Comparison of ENCODE assay signal across 25 cellular contexts in genomic region chr1:242240061-242240460, GRCh38.
DNase-seq lines count a peak whose midpoint lies in the region; ATAC-seq and TF ChIP-seq lines count a peak whose summit lies in the region.
"Had no signal": no experiment of that assay in that cellular context is flagged by ENCODE, and none has a peak within 500 bp of the region (broad histone marks: within the 10 kb centered on the region; RNA-seq: fewer than 3 reads in every experiment).

No MANE protein-coding gene starts in this region.

- BruUV-seq in A673 (replicated peaks; lab: Mats Ljungman, UMichigan): no TSS peak

- H3K4me2 ChIP-seq in hepatocyte: no peak overlapping the region
- H3K4me2 ChIP-seq in GM23338: no peak overlapping the region

- no peaks in the 10 kb centered on the region for H3K79me2 ChIP-seq in hepatocyte
- no peaks in the 10 kb centered on the region for H3K79me2 ChIP-seq in GM23338 (replicated peaks; ENCODE audit: insufficient read depth)

- ATAC-seq in GM23338: no peak
- ATAC-seq in GM21576 (IDR thresholded peaks at IDR 0.05; ENCODE audit: unreplicated experiment): no peak
- ATAC-seq: Right ventricle myocardium inferior had no signal

- intact Hi-C loops in A673 (cut with micrococcal nuclease; ENCODE audit: unreplicated experiment): no loop called here
- intact Hi-C loops in activated T-helper 2 cell treated with anti-CD3 and anti-CD28 coated beads, Interferon-gamma antibody, Interleukin-2, Interleukin-4, amounts not matched to agents 10 μg/mL and 5 μg/mL and 100 μg/mL, durations not matched to agents 14 hours and 24 hours and 36 hours (cut with micrococcal nuclease): no loop called here

- CTCF ChIA-PET in A673 (lab: Charles Lee): interaction anchor here (0.6 kb wide), 1 partner anchor 345 kb away, joined by 3 read pairs; no protein-coding TSS in a partner anchor

- H3K9me3 Mint-ChIP-seq in activated T-helper 2 cell treated with anti-CD3 and anti-CD28 coated beads, Interferon-gamma antibody, Interleukin-2, Interleukin-4, amounts not matched to agents 10 μg/mL and 5 μg/mL and 100 μg/mL, durations not matched to agents 14 hours and 24 hours and 36 hours: no peaks in the 10 kb centered on the region
- H3K9me3 Mint-ChIP-seq in GM23338: no peaks in the 10 kb centered on the region
- H3K9me3 Mint-ChIP-seq: neural crest cell had no signal

- POLR2A ChIA-PET in A673 (lab: Charles Lee; ENCODE audit: low non-redundant PET): no interaction called here

- no peaks in the 10 kb centered on the region for H3K9me3 ChIP-seq in A673 (ENCODE audit: low read depth, low read length, poor library complexity, severe bottlenecking)
- H3K9me3 ChIP-seq in hepatocyte (ENCODE audit: low read depth): no peaks in the 10 kb centered on the region
- H3K9me3 ChIP-seq: prostate gland, transverse colon had no signal

- no peaks in the 10 kb centered on the region for H3K27me3 ChIP-seq in A673 (replicated peaks; ENCODE audit: insufficient read depth, low read depth, low read length, poor library complexity)
- H3K27me3 ChIP-seq in hepatocyte: no peaks in the 10 kb centered on the region
- no peaks in the 10 kb centered on the region for H3K27me3 ChIP-seq in GM23338 (ENCODE audit: insufficient read depth)
- H3K27me3 ChIP-seq: transverse colon had no signal

- no peaks in the 10 kb centered on the region for H3K36me3 Mint-ChIP-seq in activated T-helper 2 cell treated with anti-CD3 and anti-CD28 coated beads, Interferon-gamma antibody, Interleukin-2, Interleukin-4, amounts not matched to agents 10 μg/mL and 5 μg/mL and 100 μg/mL, durations not matched to agents 14 hours and 24 hours and 36 hours (ENCODE audit: low read depth)
- no peaks in the 10 kb centered on the region for H3K36me3 Mint-ChIP-seq in GM23338 (ENCODE audit: low read depth)
- H3K36me3 Mint-ChIP-seq: activated naive CD8-positive, alpha-beta T cell; CD4-positive, alpha-beta memory T cell had no signal

- no peaks in the 10 kb centered on the region for H3K4me1 Mint-ChIP-seq in activated T-helper 2 cell treated with anti-CD3 and anti-CD28 coated beads, Interferon-gamma antibody, Interleukin-2, Interleukin-4, amounts not matched to agents 10 μg/mL and 5 μg/mL and 100 μg/mL, durations not matched to agents 14 hours and 24 hours and 36 hours (ENCODE audit: low read depth)
- H3K4me1 Mint-ChIP-seq in GM23338: peaks cover 14% of the 10 kb centered on the region; the same call in 2 of the 3 replicates

- WGBS in hepatocyte (ENCODE audit: low lambda C conversion rate, missing lambda C conversion rate): 84% methylated on average over 3 of the region's 3 CpGs

- H3K9me2 ChIP-seq in hepatocyte (replicated peaks; ENCODE audit: insufficient read depth) (no peaks in the 10 kb centered on the region), GM23338 (ENCODE audit: insufficient read depth) (0 out of 2 replicates have a peak, but pooled peaks cover 6% of the 10 kb centered on the region)

- H3F3A ChIP-seq in GM23338 (replicated peaks; ENCODE audit: low read depth): no peaks in the 10 kb centered on the region

- H3K36me3 ChIP-seq in A673 (ENCODE audit: insufficient read depth, low read length, poor library complexity, severe bottlenecking): no peaks in the 10 kb centered on the region
- H3K36me3 ChIP-seq in hepatocyte (replicated peaks; ENCODE audit: insufficient read depth, low read depth): no peaks in the 10 kb centered on the region
- no peaks in the 10 kb centered on the region for H3K36me3 ChIP-seq in GM23338 (ENCODE audit: insufficient read depth)
- H3K36me3 ChIP-seq: prostate gland, transverse colon had no signal

- no peak overlapping the region for H3K27ac Mint-ChIP-seq in activated T-helper 2 cell treated with anti-CD3 and anti-CD28 coated beads, Interferon-gamma antibody, Interleukin-2, Interleukin-4, amounts not matched to agents 10 μg/mL and 5 μg/mL and 100 μg/mL, durations not matched to agents 14 hours and 24 hours and 36 hours
- no peak overlapping the region for H3K27ac Mint-ChIP-seq in GM23338
- H3K27ac Mint-ChIP-seq: activated naive CD8-positive, alpha-beta T cell; CD4-positive, alpha-beta memory T cell had no signal

- H3K27me3 Mint-ChIP-seq in activated T-helper 2 cell treated with anti-CD3 and anti-CD28 coated beads, Interferon-gamma antibody, Interleukin-2, Interleukin-4, amounts not matched to agents 10 μg/mL and 5 μg/mL and 100 μg/mL, durations not matched to agents 14 hours and 24 hours and 36 hours (ENCODE audit: low read depth): no peaks in the 10 kb centered on the region
- no peaks in the 10 kb centered on the region for H3K27me3 Mint-ChIP-seq in GM23338 (ENCODE audit: insufficient read depth, low read depth, poor library complexity)
- H3K27me3 Mint-ChIP-seq: activated naive CD8-positive, alpha-beta T cell; CD4-positive, alpha-beta memory T cell had no signal

- peaks cover 4% of the 10 kb centered on the region for H3K4me1 ChIP-seq in A673 (ENCODE audit: insufficient read depth, low read length, poor library complexity, severe bottlenecking)
- H3K4me1 ChIP-seq in hepatocyte (ENCODE audit: insufficient read depth): no peaks in the 10 kb centered on the region
- peaks cover 3% of the 10 kb centered on the region; the same call in 1 of the 2 replicates for H3K4me1 ChIP-seq in GM23338 (ENCODE audit: insufficient read depth)
- H3K4me1 ChIP-seq: transverse colon had no signal

- no peak overlapping the region for H2AFZ ChIP-seq in hepatocyte
- H2AFZ ChIP-seq in GM23338: no peak overlapping the region

- peak; percentile 7 for DNase-seq in A673 (ENCODE audit: low spot score)
- DNase-seq in G401 (ENCODE audit: low spot score): peak; percentile 41
- DNase-seq in NCI-H69 (lab: John Stamatoyannopoulos, UW): peak; percentile 89
- peak; percentile 86 for DNase-seq in kidney tubule cell (ENCODE audit: low spot score)
- no peak for DNase-seq in activated T-helper 2 cell treated with anti-CD3 and anti-CD28 coated beads, Interferon-gamma antibody, Interleukin-2, Interleukin-4, amounts not matched to agents 10 μg/mL and 5 μg/mL and 100 μg/mL, durations not matched to agents 14 hours and 24 hours and 36 hours (ENCODE audit: low spot score)
- no peak for DNase-seq in hepatocyte (ENCODE audit: low spot score)
- DNase-seq in GM23338 (ENCODE audit: low spot score): no peak
- DNase-seq: activated CD4-positive, alpha-beta T cell treated with anti-CD3 and anti-CD28 coated beads, Interleukin-2, amount 50 U/mL, for 48 hours; activated CD4-positive, CD25-positive, alpha-beta regulatory T cell; activated CD8-positive, alpha-beta memory T cell treated with anti-CD3 and anti-CD28 coated beads, Interleukin-2, amount 50 U/mL, for 4 hours; aorta; CD4-positive, alpha-beta memory T cell; cortex of kidney; GF-D8; GOT3; Karpas-422; MV-4-11; NCI-H774; transverse colon had no signal

- H3K27ac ChIP-seq in A673 (ENCODE audit: low read depth, low read length, poor library complexity, severe bottlenecking): no peak overlapping the region
- H3K27ac ChIP-seq in hepatocyte: no peak overlapping the region
- H3K27ac ChIP-seq in GM23338 (ENCODE audit: low read depth): no peak overlapping the region
- H3K27ac ChIP-seq: transverse colon had no signal

- H3K4me3 Mint-ChIP-seq in activated T-helper 2 cell treated with anti-CD3 and anti-CD28 coated beads, Interferon-gamma antibody, Interleukin-2, Interleukin-4, amounts not matched to agents 10 μg/mL and 5 μg/mL and 100 μg/mL, durations not matched to agents 14 hours and 24 hours and 36 hours (ENCODE audit: low read depth): no peak overlapping the region
- no peak overlapping the region for H3K4me3 Mint-ChIP-seq in GM23338
- H3K4me3 Mint-ChIP-seq: activated naive CD8-positive, alpha-beta T cell; CD4-positive, alpha-beta memory T cell; neural crest cell had no signal

- H4K20me1 ChIP-seq in hepatocyte (ENCODE audit: insufficient read depth, poor library complexity, severe bottlenecking) (no peaks in the 10 kb centered on the region), GM23338 (replicated peaks; ENCODE audit: insufficient read depth) (no peaks in the 10 kb centered on the region)

- H3K4me3 ChIP-seq in A673 (ENCODE audit: low read depth, low read length, poor library complexity, severe bottlenecking) (no peak overlapping the region), hepatocyte (no peak overlapping the region), GM23338 (no peak overlapping the region)
- H3K4me3 ChIP-seq: lung, prostate gland, transverse colon had no signal

- in situ Hi-C loops in G401 (cut with HindIII; ENCODE audit: low sequenced_read_pairs): no loop called here

- no peak for TF ChIP-seq CTCF in A673 (conservative IDR thresholded peaks at IDR 0.05; ENCODE audit: low read depth, low read length)
- TF ChIP-seq CTCF in hepatocyte (IDR thresholded peaks at IDR 0.05; ENCODE audit: poor library complexity): no peak
- no peak for TF ChIP-seq CTCF in GM23338 (conservative IDR thresholded peaks at IDR 0.05; ENCODE audit: low read depth in 2 of 2)

TF ChIP-seq in GM23338, 12 proteins besides CTCF, POLR2A, EP300 and RAD21 (continues in another document):
- TF ChIP-seq STAT1 (IDR thresholded peaks at IDR 0.05; ENCODE audit: unreplicated experiment) (no peak), EZH2 (IDR thresholded peaks at IDR 0.05; ENCODE audit: low read depth, unreplicated experiment) (no peak), NANOG (IDR thresholded peaks at IDR 0.05; ENCODE audit: borderline replicate concordance) (no peak), REST (IDR thresholded peaks at IDR 0.05; ENCODE audit: unreplicated experiment) (no peak)

Comparison
In these comparisons a context has a peak if more than half of its experiments do, and no peak if none do; other contexts are left out.
1. DNase-seq: peak in A673 (single experiment), G401 (single experiment), NCI-H69 (single experiment) and kidney tubule cell (single experiment); none in activated T-helper 2 cell treated with anti-CD3 and anti-CD28 coated beads, Interferon-gamma antibody, Interleukin-2, Interleukin-4, amounts not matched to agents 10 μg/mL and 5 μg/mL and 100 μg/mL, durations not matched to agents 14 hours and 24 hours and 36 hours (single experiment), hepatocyte (single experiment) and GM23338 (single experiment).